In genomic region chr14:75442642-75443041, GRCh38 we compare ENCODE assay signal across 13 cellular contexts. TPM values are rescaled to one million over a fixed set of nuclear protein-coding genes. Genes with fewer than 3 reads are reported as not detected.
DNase-seq lines count a peak whose midpoint lies in the region; ATAC-seq and TF ChIP-seq lines count a peak whose summit lies in the region.
"Had no signal": no experiment of that assay in that cellular context is flagged by ENCODE, and none has a peak within 500 bp of the region (broad histone marks: within the 10 kb centered on the region; RNA-seq: fewer than 3 reads in every experiment).

No MANE protein-coding gene starts in this region.

- no peaks in the 10 kb centered on the region for H3K27me3 ChIP-seq in left ventricle myocardium inferior (ENCODE audit: low read depth)

- ATAC-seq in WTC11 (no peak), HG02981 (IDR thresholded peaks at IDR 0.05; ENCODE audit: unreplicated experiment) (no peak), HG02571 (IDR thresholded peaks at IDR 0.05; ENCODE audit: unreplicated experiment) (no peak)
- no peak for ATAC-seq in stimulated activated memory B cell treated with anti-CD40 and anti-IgM and Interleukin-4, amounts not matched to agents 10 μg/mL and 1 μg/mL and 100 μg/mL, for 72 hours

- H3K9me3 ChIP-seq in left ventricle myocardium inferior (replicated peaks) = no peaks in the 10 kb centered on the region

- no peaks in the 10 kb centered on the region for H3K9me3 Mint-ChIP-seq in WTC11
- no peaks in the 10 kb centered on the region for H3K9me3 Mint-ChIP-seq in stimulated activated memory B cell treated with anti-CD40 and anti-IgM and Interleukin-4, amounts not matched to agents 10 μg/mL and 1 μg/mL and 100 μg/mL, for 72 hours
- H3K9me3 Mint-ChIP-seq: activated naive CD8-positive, alpha-beta T cell treated with anti-CD3 and anti-CD28 coated beads for 36 hours; CD8-positive, alpha-beta memory T cell; memory B cell had no signal

- POLR2A ChIA-PET in WTC11 (lab: Charles Lee) = interaction anchor here (1.0 to 1.7 kb wide), 2 partner anchors 11 to 12 kb away, joined by 4 to 5 read pairs; no protein-coding TSS in a partner anchor

- peaks cover 82% of the 10 kb centered on the region for H3K4me1 ChIP-seq in left ventricle myocardium inferior

- TF ChIP-seq CTCF in WTC11 (IDR thresholded peaks at IDR 0.05) = no peak
- no peak for TF ChIP-seq CTCF in left ventricle myocardium inferior (IDR thresholded peaks at IDR 0.05; ENCODE audit: borderline replicate concordance)

- CTCF ChIA-PET in WTC11 (lab: Charles Lee) = interaction anchor here (1.2 to 1.4 kb wide), 2 partner anchors 11 to 139 kb away, joined by 3 to 5 read pairs; no protein-coding TSS in a partner anchor

- no peaks in the 10 kb centered on the region for H3K27me3 Mint-ChIP-seq in WTC11 (ENCODE audit: low read depth)
- H3K27me3 Mint-ChIP-seq in stimulated activated memory B cell treated with anti-CD40 and anti-IgM and Interleukin-4, amounts not matched to agents 10 μg/mL and 1 μg/mL and 100 μg/mL, for 72 hours = no peaks in the 10 kb centered on the region
- H3K27me3 Mint-ChIP-seq: activated naive CD8-positive, alpha-beta T cell treated with anti-CD3 and anti-CD28 coated beads for 36 hours; memory B cell had no signal

- peaks cover 9% of the 10 kb centered on the region for H3K36me3 Mint-ChIP-seq in WTC11
- peaks cover 25% of the 10 kb centered on the region for H3K36me3 Mint-ChIP-seq in stimulated activated memory B cell treated with anti-CD40 and anti-IgM and Interleukin-4, amounts not matched to agents 10 μg/mL and 1 μg/mL and 100 μg/mL, for 72 hours
- H3K36me3 Mint-ChIP-seq: activated naive CD8-positive, alpha-beta T cell treated with anti-CD3 and anti-CD28 coated beads for 36 hours; CD8-positive, alpha-beta memory T cell had no signal

- peaks cover 63% of the 10 kb centered on the region for H3K36me3 ChIP-seq in left ventricle myocardium inferior

- intact Hi-C loops in left ventricle myocardium inferior (cut with micrococcal nuclease) = no loop called here

- no peak overlapping the region for H3K4me3 Mint-ChIP-seq in WTC11
- no peak overlapping the region for H3K4me3 Mint-ChIP-seq in stimulated activated memory B cell treated with anti-CD40 and anti-IgM and Interleukin-4, amounts not matched to agents 10 μg/mL and 1 μg/mL and 100 μg/mL, for 72 hours
- H3K4me3 Mint-ChIP-seq: activated naive CD8-positive, alpha-beta T cell treated with anti-CD3 and anti-CD28 coated beads for 36 hours; CD8-positive, alpha-beta memory T cell; memory B cell had no signal

- H3K27ac Mint-ChIP-seq in WTC11 = peak overlapping the region; percentile 71; the same call in 1 of the 2 replicates
- peak overlapping the region; percentile 61 for H3K27ac Mint-ChIP-seq in stimulated activated memory B cell treated with anti-CD40 and anti-IgM and Interleukin-4, amounts not matched to agents 10 μg/mL and 1 μg/mL and 100 μg/mL, for 72 hours
- H3K27ac Mint-ChIP-seq: activated naive CD8-positive, alpha-beta T cell treated with anti-CD3 and anti-CD28 coated beads for 36 hours; CD8-positive, alpha-beta memory T cell; memory B cell had no signal

- no peak overlapping the region for H3K4me3 ChIP-seq in left ventricle myocardium inferior

- H3K4me1 Mint-ChIP-seq in WTC11 = peaks cover 38% of the 10 kb centered on the region
- peaks cover 49% of the 10 kb centered on the region for H3K4me1 Mint-ChIP-seq in stimulated activated memory B cell treated with anti-CD40 and anti-IgM and Interleukin-4, amounts not matched to agents 10 μg/mL and 1 μg/mL and 100 μg/mL, for 72 hours
- H3K4me1 Mint-ChIP-seq: activated naive CD8-positive, alpha-beta T cell treated with anti-CD3 and anti-CD28 coated beads for 36 hours; CD8-positive, alpha-beta memory T cell had no signal

- DNase-seq in ELR (ENCODE audit: low read depth) = peak; percentile 70
- no peak for DNase-seq in WTC11 (ENCODE audit: low spot score)
- DNase-seq in left ventricle myocardium inferior = no peak
- no peak for DNase-seq in amniotic stem cell (lab: John Stamatoyannopoulos, UW)
- DNase-seq in activated CD4-positive, alpha-beta T cell treated with anti-CD3 and anti-CD28 coated beads, Interleukin-2, amount 50 U/mL, for 1 hour = no peak
- DNase-seq: activated naive CD8-positive, alpha-beta T cell treated with anti-CD3 and anti-CD28 coated beads for 36 hours; CD8-positive, alpha-beta memory T cell; NCI-H1694; T-helper 9 cell had no signal

- peak overlapping the region; percentile 61 for H3K27ac ChIP-seq in left ventricle myocardium inferior (replicated peaks)

TF ChIP-seq in WTC11, 78 proteins besides CTCF, POLR2A, EP300 and RAD21 (continues in another document):
- TF ChIP-seq NR1H2 (CRISPR knock-in tag; IDR thresholded peaks at IDR 0.05) (no peak), TEAD1 (CRISPR knock-in tag; IDR thresholded peaks at IDR 0.05) (no peak), ATF3 (CRISPR knock-in tag; conservative IDR thresholded peaks at IDR 0.05) (no peak), IRF2 (CRISPR knock-in tag; IDR thresholded peaks at IDR 0.05; ENCODE audit: borderline replicate concordance, low read depth) (no peak), E2F1 (CRISPR knock-in tag; IDR thresholded peaks at IDR 0.05) (no peak), CREM (CRISPR knock-in tag; IDR thresholded peaks at IDR 0.05) (no peak), ZNF396 (CRISPR knock-in tag; IDR thresholded peaks at IDR 0.05; ENCODE audit: borderline replicate concordance) (no peak), ATF6 (CRISPR knock-in tag; IDR thresholded peaks at IDR 0.05) (no peak), ZNF232 (CRISPR knock-in tag; IDR thresholded peaks at IDR 0.05) (no peak), FOXK1 (CRISPR knock-in tag; IDR thresholded peaks at IDR 0.05) (no peak), JUN (CRISPR knock-in tag; IDR thresholded peaks at IDR 0.05) (no peak), CBFB (CRISPR knock-in tag; IDR thresholded peaks at IDR 0.05; ENCODE audit: low read depth) (no peak), ZNF512 (CRISPR knock-in tag; IDR thresholded peaks at IDR 0.05; ENCODE audit: borderline replicate concordance) (no peak)
- TF ChIP-seq, protein P1, sequence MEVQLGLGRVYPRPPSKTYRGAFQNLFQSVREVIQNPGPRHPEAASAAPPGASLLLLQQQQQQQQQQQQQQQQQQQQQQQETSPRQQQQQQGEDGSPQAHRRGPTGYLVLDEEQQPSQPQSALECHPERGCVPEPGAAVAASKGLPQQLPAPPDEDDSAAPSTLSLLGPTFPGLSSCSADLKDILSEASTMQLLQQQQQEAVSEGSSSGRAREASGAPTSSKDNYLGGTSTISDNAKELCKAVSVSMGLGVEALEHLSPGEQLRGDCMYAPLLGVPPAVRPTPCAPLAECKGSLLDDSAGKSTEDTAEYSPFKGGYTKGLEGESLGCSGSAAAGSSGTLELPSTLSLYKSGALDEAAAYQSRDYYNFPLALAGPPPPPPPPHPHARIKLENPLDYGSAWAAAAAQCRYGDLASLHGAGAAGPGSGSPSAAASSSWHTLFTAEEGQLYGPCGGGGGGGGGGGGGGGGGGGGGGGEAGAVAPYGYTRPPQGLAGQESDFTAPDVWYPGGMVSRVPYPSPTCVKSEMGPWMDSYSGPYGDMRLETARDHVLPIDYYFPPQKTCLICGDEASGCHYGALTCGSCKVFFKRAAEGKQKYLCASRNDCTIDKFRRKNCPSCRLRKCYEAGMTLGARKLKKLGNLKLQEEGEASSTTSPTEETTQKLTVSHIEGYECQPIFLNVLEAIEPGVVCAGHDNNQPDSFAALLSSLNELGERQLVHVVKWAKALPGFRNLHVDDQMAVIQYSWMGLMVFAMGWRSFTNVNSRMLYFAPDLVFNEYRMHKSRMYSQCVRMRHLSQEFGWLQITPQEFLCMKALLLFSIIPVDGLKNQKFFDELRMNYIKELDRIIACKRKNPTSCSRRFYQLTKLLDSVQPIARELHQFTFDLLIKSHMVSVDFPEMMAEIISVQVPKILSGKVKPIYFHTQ (CRISPR knock-in tag; IDR thresholded peaks at IDR 0.05) = no peak

RNA-seq across cellular contexts. Expression of gene JDP2, which starts 14.8 kb away (rescaled TPM):
- total RNA-seq in WTC11 (2021) (17.9 to 23.3 TPM (median 21.8 TPM) in 3 replicates), left ventricle myocardium inferior (21.9 TPM)
